In the genomic region with DNA sequence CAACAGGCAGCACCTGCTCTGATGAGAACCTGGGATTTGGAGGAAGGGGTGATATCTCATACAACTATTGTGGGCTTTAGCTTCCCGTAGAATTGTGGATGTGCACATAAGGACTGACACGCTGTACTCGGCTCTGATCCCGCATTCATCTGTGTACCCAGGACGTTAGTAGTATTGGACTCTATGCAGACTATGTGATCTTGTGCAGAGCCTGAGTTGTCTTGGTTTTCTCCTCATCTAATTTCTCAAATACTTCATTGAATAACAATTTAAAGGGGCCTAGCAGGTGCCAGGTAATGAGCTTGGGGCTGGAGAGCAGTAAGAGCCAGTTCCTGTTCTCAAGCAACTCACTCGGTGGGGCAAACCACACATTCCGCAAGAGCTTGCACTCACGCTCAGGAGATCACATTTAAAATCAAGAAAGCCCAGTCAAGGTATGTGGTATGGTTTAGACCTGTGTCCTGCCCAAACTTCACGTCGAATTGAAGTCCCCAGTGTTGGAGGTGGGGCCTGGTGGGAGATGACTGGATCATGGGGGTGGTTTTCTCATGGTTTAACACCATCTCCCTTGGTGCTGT, we compare ENCODE assay signal across 14 cellular contexts. TPM values are rescaled to one million over a fixed set of nuclear protein-coding genes. Genes with fewer than 3 reads are reported as not detected.
DNase-seq lines count a peak whose midpoint lies in the region; ATAC-seq and TF ChIP-seq lines count a peak whose summit lies in the region.
"Had no signal": no experiment of that assay in that cellular context is flagged by ENCODE, and none has a peak within 500 bp of the region (broad histone marks: within the 10 kb centered on the region; RNA-seq: fewer than 3 reads in every experiment).

No MANE protein-coding gene starts in this region.

- H3K9me3 ChIP-seq in mucosa of rectum (ENCODE audit: control insufficient read depth in 2 of 2, low read length in 2 of 2) (no peaks in the 10 kb centered on the region), thyroid gland (no peaks in the 10 kb centered on the region)

- H3K4me1 ChIP-seq in mucosa of rectum (ENCODE audit: control insufficient read depth in 2 of 2, insufficient read depth in 2 of 2, low read length in 2 of 2) (peaks cover 0 to 6% of the 10 kb centered on the region in 2 donors), thyroid gland (peaks cover 6 to 13% of the 10 kb centered on the region in 2 donors)

- DNase-seq in NOMO-1 treated with DMSO at 0.1 percent for 48 hours (lab: John Stamatoyannopoulos, UW; ENCODE audit: unreplicated experiment) (peak; percentile 32), NOMO-1 treated with dmso at 0.1 percent for 144 hours (lab: John Stamatoyannopoulos, UW; ENCODE audit: unreplicated experiment) (no peak), coronary artery (ENCODE audit: low spot score) (no peak), thyroid gland (no peak), DMS153 treated with DMSO at 0.1 percent for 48 hours (lab: John Stamatoyannopoulos, UW; ENCODE audit: unreplicated experiment) (no peak)
- no peak for DNase-seq in activated CD4-positive, alpha-beta T cell treated with anti-CD3 and anti-CD28 coated beads, Interleukin-2, amount 50 U/mL, for 4 hours
- DNase-seq: erythroblast; KBM-7; PC-3; stimulated activated CD4-positive, alpha-beta T cell treated with anti-CD3 and anti-CD28 coated beads, Interleukin-1b, Interleukin-23, amount 100 ng/mL, for 48 hours; stimulated activated naive CD4-positive, alpha-beta T cell treated with Interleukin-2 at 50 U/mL for 16 hours had no signal

- 79 to 82% methylated on average over 10 of the region's 10 CpGs for WGBS in thyroid gland, 2 donors

- no peaks in the 10 kb centered on the region for H3K27me3 ChIP-seq in mucosa of rectum (ENCODE audit: control insufficient read depth in 2 of 2, insufficient read depth in 2 of 2, low read length in 2 of 2)
- no peaks in the 10 kb centered on the region for H3K27me3 ChIP-seq in thyroid gland

- H3K4me3 ChIP-seq in coronary artery, result peak overlapping the region; percentile 29
- no peak overlapping the region for H3K4me3 ChIP-seq in mucosa of rectum (ENCODE audit: low read length in 2 of 2)
- no peak overlapping the region for H3K4me3 ChIP-seq in thyroid gland (replicated peaks in 1 of 3)

- H3K27ac ChIP-seq in coronary artery, result peak overlapping the region; percentile 86 to 91
- peak overlapping the region; percentile 40 to 47 for H3K27ac ChIP-seq in mucosa of rectum (ENCODE audit: low read depth in 2 of 2, low read length in 2 of 2)
- H3K27ac ChIP-seq in thyroid gland, result peak overlapping the region in 2 of 3 donors; percentile 45 to 62
- H3K27ac ChIP-seq: 22Rv1 had no signal

- no peak for TF ChIP-seq POLR2A in thyroid gland (IDR thresholded peaks at IDR 0.05)

- H3K9ac ChIP-seq in mucosa of rectum (ENCODE audit: low read depth in 1 of 2, low read length in 2 of 2), result no peak overlapping the region

- TF ChIP-seq CTCF in coronary artery (IDR thresholded peaks at IDR 0.05) (no peak), thyroid gland (IDR thresholded peaks at IDR 0.05) (no peak)

- H3K36me3 ChIP-seq in mucosa of rectum (ENCODE audit: control insufficient read depth in 2 of 2, insufficient read depth in 2 of 2, low read length in 2 of 2), result peaks cover 5 to 19% of the 10 kb centered on the region in 2 donors
- peaks cover 0 to 10% of the 10 kb centered on the region in 2 donors for H3K36me3 ChIP-seq in thyroid gland

- ATAC-seq in HG03039 (IDR thresholded peaks at IDR 0.05; ENCODE audit: unreplicated experiment), result no peak
- ATAC-seq: PC-3 had no signal

- intact Hi-C loops in thyroid gland (cut with DNase I), result no loop called here

RNA-seq across cellular contexts. Expression of gene C5orf15, which starts 14.8 kb away (rescaled TPM):
- 10 to 100 TPM; 53.7 to 76.3 (median 71.4) TPM for total RNA-seq in thyroid gland

RNA-seq across cellular contexts. Expression of gene VDAC1, which starts 51.1 kb away (rescaled TPM):
- total RNA-seq in thyroid gland, result 100 to 1,000 TPM; 122 to 166 (median 136) TPM
